In the genomic region with DNA sequence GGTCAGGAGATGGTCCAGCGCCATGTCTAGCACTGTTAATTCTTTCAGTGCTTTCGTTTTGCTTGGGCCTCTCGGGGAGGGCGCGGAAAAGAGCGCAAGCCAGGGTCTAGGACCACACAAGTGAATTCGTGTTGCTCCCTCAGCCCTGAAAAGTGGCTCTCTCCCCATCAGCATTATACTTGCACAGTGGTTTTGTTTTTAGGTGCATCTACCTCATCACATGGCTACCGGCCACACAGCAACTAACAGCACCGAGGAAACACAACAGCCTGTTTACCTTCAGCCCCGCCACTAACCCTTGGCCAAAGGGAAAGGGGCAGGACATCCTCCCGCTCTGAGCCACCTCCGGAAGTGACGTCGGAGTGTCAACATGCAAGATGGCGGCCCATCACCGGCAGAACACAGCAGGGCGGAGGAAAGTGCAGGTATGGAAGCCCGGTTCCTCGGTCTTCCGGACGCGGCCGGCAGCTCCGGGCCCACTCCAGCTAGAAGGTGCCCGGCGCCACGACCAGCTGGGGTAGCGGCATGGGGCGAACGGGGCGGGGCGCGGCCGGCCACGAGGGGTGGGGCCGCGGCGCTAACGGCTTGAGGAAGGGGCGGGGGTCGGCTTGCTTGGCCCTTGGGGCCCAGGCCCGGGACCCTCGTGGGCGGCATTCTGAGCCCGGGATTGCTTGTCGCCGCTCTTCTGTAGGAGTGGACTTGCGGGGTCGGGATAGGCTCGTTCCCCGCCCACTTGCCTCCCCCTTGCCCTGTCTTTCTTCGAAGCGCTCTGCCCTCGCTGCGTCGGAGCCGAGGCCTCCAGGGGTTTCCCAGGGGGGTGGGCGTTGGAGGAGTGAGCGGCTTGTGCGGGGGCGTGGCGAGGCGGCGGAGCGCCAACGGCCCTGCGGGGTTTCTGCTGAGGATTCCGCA, we compare ENCODE assay signal across 7 cellular contexts.
DNase-seq lines count a peak whose midpoint lies in the region; ATAC-seq and TF ChIP-seq lines count a peak whose summit lies in the region.

A gene (minus strand): TSS at position 296 of the 909 bp plus-strand sequence. CDS start 101,582 bp downstream, outside the sequence.
A gene (plus strand): TSS at position 368 of the 909 bp plus-strand sequence. CDS start 10 bp downstream, at position 378.

- peak; percentile 83 for DNase-seq in NCI-H2029 treated with DMSO at 0.1 percent for 48 hours (lab: John Stamatoyannopoulos, UW)
- peak; percentile 70 for DNase-seq in T1000 (lab: John Stamatoyannopoulos, UW)
- peak; percentile 89 for DNase-seq in astrocyte of the spinal cord (ENCODE audit: low read depth, low spot score)
- DNase-seq in hypothalamus (lab: John Stamatoyannopoulos, UW) = peak; percentile 45 to 96 (median 87)
- peak; percentile 95 for DNase-seq in retina

- TF ChIP-seq CTCF in astrocyte of the spinal cord (IDR thresholded peaks at IDR 0.05; ENCODE audit: low read depth, low read length) = no peak

- in situ Hi-C loops in astrocyte of the spinal cord (cut with HindIII; ENCODE audit: low sequenced_read_pairs) = no loop called here

- peak within 1 kb of the TSS; percentile 83 for H3K4me3 ChIP-seq in astrocyte of the spinal cord (ENCODE audit: low read depth, low read length)

- peak; percentile 99 for ATAC-seq in GM18511 (IDR thresholded peaks at IDR 0.05; ENCODE audit: unreplicated experiment)
- ATAC-seq in HG03025 (IDR thresholded peaks at IDR 0.05; ENCODE audit: low FRiP score, unreplicated experiment) = peak; percentile 96

Comparison
In these comparisons a context has a peak if more than half of its experiments do, and no peak if none do; other contexts are left out.
1. Peak in every context shown above with its lines: DNase-seq, ATAC-seq and H3K4me3 ChIP-seq.